Comparison of ENCODE assay signal across 1 cellular context in genomic region chr1:204859885-204860284, GRCh38.
TF ChIP-seq lines count a peak whose summit lies in the region.

No MANE protein-coding gene starts in this region.

TF ChIP-seq in K562, 482 proteins besides CTCF, POLR2A, EP300 and RAD21 (continued from another document):
- TF ChIP-seq REST (CRISPR knock-in tag; IDR thresholded peaks at IDR 0.05; ENCODE audit: low read depth): peak; percentile 92
- no peak for TF ChIP-seq ZNF253 (CRISPR knock-in tag; conservative IDR thresholded peaks at IDR 0.05)
- TF ChIP-seq CEBPG (CRISPR knock-in tag; IDR thresholded peaks at IDR 0.05): peak; percentile 78
- TF ChIP-seq CEBPG (tag; conservative IDR thresholded peaks at IDR 0.05 in 1 of 2, IDR thresholded peaks at IDR 0.05 in 1 of 2): peak; percentile 91 to 92
- peak; percentile 19; the same call in 1 of the 2 replicates for TF ChIP-seq TFE3 (CRISPR knock-in tag; IDR thresholded peaks at IDR 0.05)
- TF ChIP-seq SMARCA4 (IDR thresholded peaks at IDR 0.05): peak; percentile 82; the same call in 1 of the 2 replicates
- no peak for TF ChIP-seq PTTG1 (tag; IDR thresholded peaks at IDR 0.05; ENCODE audit: low read depth)
- no peak for TF ChIP-seq FIP1L1 (IDR thresholded peaks at IDR 0.05; ENCODE audit: low read depth, low read length, poor library complexity, severe bottlenecking)
- TF ChIP-seq KAT7 (CRISPR knock-in tag; IDR thresholded peaks at IDR 0.05; ENCODE audit: borderline replicate concordance): no peak
- TF ChIP-seq ZNF583 (CRISPR knock-in tag; IDR thresholded peaks at IDR 0.05): 0 out of 2 replicates have a peak, but pooled peaks have one; percentile 12
- peak; percentile 84 for TF ChIP-seq ZNF766 (CRISPR knock-in tag; conservative IDR thresholded peaks at IDR 0.05)
- TF ChIP-seq PRPF4 (IDR thresholded peaks at IDR 0.05; ENCODE audit: insufficient read depth, low read depth, low read length, poor library complexity, severe bottlenecking): no peak
- peak; percentile 83 for TF ChIP-seq TCF3 (CRISPR knock-in tag; IDR thresholded peaks at IDR 0.05)
- TF ChIP-seq HMBOX1 (IDR thresholded peaks at IDR 0.05): peak; percentile 80; the same call in 1 of the 2 replicates
- TF ChIP-seq HES1 (IDR thresholded peaks at IDR 0.05; ENCODE audit: low read depth): 0 out of 2 replicates have a peak, but pooled peaks have one; percentile 42
- TF ChIP-seq MAZ (CRISPR knock-in tag; conservative IDR thresholded peaks at IDR 0.05 in 1 of 2, IDR thresholded peaks at IDR 0.05 in 1 of 2): peak; percentile 44 to 83; a peak in 3 of 4 replicates
- TF ChIP-seq KLF1 (tag; IDR thresholded peaks at IDR 0.05): peak; percentile 85; the same call in 1 of the 2 replicates
- TF ChIP-seq NCOR1 (IDR thresholded peaks at IDR 0.05): peak; percentile 55
- TF ChIP-seq RNF2 (IDR thresholded peaks at IDR 0.05): no peak
- TF ChIP-seq SOX6 (IDR thresholded peaks at IDR 0.05): peak; percentile 72; the same call in 1 of the 2 replicates
- 0 out of 4 replicates have a peak, but pooled peaks of 1 of the 2 experiments have one; percentile 25 for TF ChIP-seq HDAC1 (IDR thresholded peaks at IDR 0.05)
- TF ChIP-seq ZBTB17 (CRISPR knock-in tag; IDR thresholded peaks at IDR 0.05): peak; percentile 63; the same call in 1 of the 2 replicates
- no peak for TF ChIP-seq ATF1 (CRISPR knock-in tag; IDR thresholded peaks at IDR 0.05)
- peak; percentile 50 for TF ChIP-seq ATF1 (tag; IDR thresholded peaks at IDR 0.05)
- TF ChIP-seq MYC (IDR thresholded peaks at IDR 0.05; ENCODE audit: low read depth, low read length): peak; percentile 57; the same call in 1 of the 2 replicates
- TF ChIP-seq MYC (CRISPR knock-in tag; IDR thresholded peaks at IDR 0.05; ENCODE audit: borderline replicate concordance, low read depth): no peak
- TF ChIP-seq RBM39 (optimal IDR thresholded peaks at IDR 0.05; ENCODE audit: low read depth, low read length): no peak
- 0 out of 4 replicates have a peak, but pooled peaks of 1 of the 2 experiments have one; percentile 28 for TF ChIP-seq TEAD1 (CRISPR knock-in tag; IDR thresholded peaks at IDR 0.05)
- no peak for TF ChIP-seq ELF2 (CRISPR knock-in tag; IDR thresholded peaks at IDR 0.05)
- TF ChIP-seq DPF2 (IDR thresholded peaks at IDR 0.05): peak; percentile 68
- TF ChIP-seq ZNF584 (CRISPR knock-in tag; IDR thresholded peaks at IDR 0.05; ENCODE audit: low read depth): peak; percentile 69; the same call in 1 of the 2 replicates
